Comparison of ENCODE assay signal across 20 cellular contexts in the genomic region with DNA sequence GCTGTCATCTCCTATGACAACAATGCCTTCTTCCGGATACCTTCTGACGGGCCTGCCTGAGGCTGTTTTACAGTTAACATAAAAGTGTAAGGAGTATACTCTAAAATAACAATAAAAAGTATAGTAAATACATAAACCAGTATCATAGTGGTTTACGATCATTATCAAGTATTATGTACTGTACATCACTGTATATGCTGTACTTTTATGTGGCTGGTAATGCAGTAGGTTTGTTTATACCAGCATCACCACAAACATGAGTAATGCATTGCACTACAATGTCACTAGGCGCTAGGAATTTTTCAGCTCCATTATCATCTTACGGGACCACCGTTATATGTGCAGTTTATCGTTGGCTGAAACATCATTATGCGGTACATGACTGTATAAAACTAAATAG.
DNase-seq lines count a peak whose midpoint lies in the region; ATAC-seq and TF ChIP-seq lines count a peak whose summit lies in the region.
"Had no signal": no experiment of that assay in that cellular context is flagged by ENCODE, and none has a peak within 500 bp of the region (broad histone marks: within the 10 kb centered on the region; RNA-seq: fewer than 3 reads in every experiment).

No MANE protein-coding gene starts in this region.

- CTCF ChIA-PET in IMR-90 (lab: Yijun Ruan, JAX): interaction anchor here (1.4 to 1.6 kb wide), 3 partner anchors 9 to 216 kb away, joined by 3 to 5 read pairs (median 3); no protein-coding TSS in a partner anchor

- no peak overlapping the region for H3K4me2 ChIP-seq in IMR-90 (ENCODE audit: low read depth, low read length)

- H3K18ac ChIP-seq in IMR-90 (ENCODE audit: low read depth, low read length): no peak overlapping the region

- 0 out of 2 replicates have a peak, but pooled peaks have one; percentile 12 for ATAC-seq in IMR-90 (ENCODE audit: low read depth)
- no peak for ATAC-seq in GM19463 (IDR thresholded peaks at IDR 0.05; ENCODE audit: unreplicated experiment)
- no peak for ATAC-seq in GM19351 (IDR thresholded peaks at IDR 0.05; ENCODE audit: unreplicated experiment)
- no peak for ATAC-seq in left cardiac atrium
- ATAC-seq: CD8-positive, alpha-beta T cell; HCT116 had no signal

- no peak overlapping the region for H3K14ac ChIP-seq in IMR-90 (replicated peaks; ENCODE audit: low read depth, low read length)

- no peak overlapping the region for H3K4ac ChIP-seq in IMR-90 (ENCODE audit: low read depth, low read length)

- intact Hi-C loops in IMR-90 (cut with micrococcal nuclease) (no loop called here), left cardiac atrium (cut with DNase I) (loop anchor here in 1 of 2 donors (10.0 kb wide), 1 partner anchor 192 kb away; no protein-coding TSS in a partner anchor)

- BruUV-seq in IMR-90 (replicated peaks; lab: Mats Ljungman, UMichigan): no TSS peak

- in situ Hi-C loops in IMR-90 (cut with MboI; ENCODE audit: low sequenced_read_pairs): no loop called here

- H3K79me1 ChIP-seq in IMR-90 (ENCODE audit: low read depth in 1 of 2, low read length in 2 of 2): no peaks in the 10 kb centered on the region

- no peak for TF ChIP-seq CTCF in IMR-90 (conservative IDR thresholded peaks at IDR 0.05; ENCODE audit: low read depth, low read length)

- no peak overlapping the region for H2AFZ ChIP-seq in IMR-90 (replicated peaks; ENCODE audit: low read length, poor library complexity)

- peaks cover 12% of the 10 kb centered on the region; the same call in 1 of the 2 replicates for H3K9me1 ChIP-seq in IMR-90 (ENCODE audit: insufficient read depth, low read length)

- H3K4me3 ChIP-seq in IMR-90 (ENCODE audit: insufficient read depth, low read depth, low read length): no peak overlapping the region
- H3K4me3 ChIP-seq: MG63 had no signal

- H2AK9ac ChIP-seq in IMR-90 (replicated peaks; ENCODE audit: low read depth, low read length, poor library complexity): no peak overlapping the region

- DNase-seq in Daoy (ENCODE audit: low read depth): peak; percentile 48
- peak; percentile 74 for DNase-seq in IMR-90
- peak; percentile 53 for DNase-seq in amniotic epithelial cell (ENCODE audit: low read depth)
- peak; percentile 55 for DNase-seq in iris pigment epithelial cell (ENCODE audit: low read depth)
- no peak for DNase-seq in NCI-H2029 (lab: John Stamatoyannopoulos, UW)
- no peak for DNase-seq in left cardiac atrium
- DNase-seq: CD8-positive, alpha-beta T cell; DMS79 treated with DMSO at 0.1 percent for 48 hours; KBM-7; MG63; NCI-H1105 treated with DMSO at 0.1 percent for 48 hours; NCI-H187 treated with DMSO at 0.1 percent for 48 hours; NCI-H2171 treated with DMSO at 0.1 percent for 48 hours; NCI-H510A; SIG-M5; SW 1271 had no signal

- H3K56ac ChIP-seq in IMR-90 (ENCODE audit: extremely low read depth, insufficient read depth, low read length): no peak overlapping the region

- no peaks in the 10 kb centered on the region for H3K36me3 ChIP-seq in IMR-90 (ENCODE audit: control insufficient read depth, insufficient read depth, low read length)
- H3K36me3 ChIP-seq: MG63 had no signal

- no peak overlapping the region for H4K8ac ChIP-seq in IMR-90 (ENCODE audit: low read depth in 2 of 2, low read length in 2 of 2)

- H3K27me3 ChIP-seq in IMR-90 (ENCODE audit: control insufficient read depth, insufficient read depth, low read length): peaks cover 28% of the 10 kb centered on the region
- H3K27me3 ChIP-seq: MG63 had no signal

- H2BK120ac ChIP-seq in IMR-90 (ENCODE audit: low read depth, low read length): no peak overlapping the region

- POLR2A ChIA-PET in IMR-90 (lab: Charles Lee; ENCODE audit: unreplicated experiment): no interaction called here

- no CpG with 5 or more reads among the region's 8 CpGs for WGBS in IMR-90 (ENCODE audit: extremely low coverage in 2 of 2, insufficient read length in 1 of 2), 2 experiments

- dilution Hi-C loops in IMR-90 (cut with HindIII; ENCODE audit: low sequenced_read_pairs, unreplicated experiment): no loop called here

- no peak overlapping the region for H2BK15ac ChIP-seq in IMR-90 (ENCODE audit: low read depth, low read length)

- H2BK5ac ChIP-seq in IMR-90 (ENCODE audit: low read depth, low read length, poor library complexity, severe bottlenecking): no peak overlapping the region

- H4K20me1 ChIP-seq in IMR-90 (ENCODE audit: insufficient read depth, low read length): no peaks in the 10 kb centered on the region

- no peak overlapping the region for H3K27ac ChIP-seq in IMR-90 (ENCODE audit: insufficient read depth, low read length)
- H3K27ac ChIP-seq: 22Rv1 had no signal

- H3K4me1 ChIP-seq in IMR-90 (ENCODE audit: control insufficient read depth, insufficient read depth, low read length): peaks cover 19% of the 10 kb centered on the region

- H2BK20ac ChIP-seq in IMR-90 (ENCODE audit: low read depth, low read length): no peak overlapping the region

- H3K9me3 ChIP-seq in IMR-90 (ENCODE audit: control insufficient read depth, insufficient read depth, low read length): no peaks in the 10 kb centered on the region
- H3K9me3 ChIP-seq: MG63 had no signal

- no peak overlapping the region for H3K9ac ChIP-seq in IMR-90 (ENCODE audit: low read depth, low read length)

- H4K91ac ChIP-seq in IMR-90 (ENCODE audit: insufficient read depth, low read depth, low read length): no peak overlapping the region

- H4K5ac ChIP-seq in IMR-90 (ENCODE audit: low read depth, low read length): no peak overlapping the region

- H3K23ac ChIP-seq in IMR-90 (ENCODE audit: low read depth, low read length): no peak overlapping the region

- TF ChIP-seq POLR2A in IMR-90 (IDR thresholded peaks at IDR 0.05; ENCODE audit: low read depth, low read length): no peak

- TF ChIP-seq RAD21 in IMR-90 (IDR thresholded peaks at IDR 0.05; ENCODE audit: low read length): no peak

- H2AK5ac ChIP-seq in IMR-90 (ENCODE audit: low read depth, low read length): 0 out of 2 replicates have a peak overlapping the region, but pooled peaks have one; percentile 5

TF ChIP-seq in IMR-90, 13 proteins besides CTCF, POLR2A, EP300 and RAD21:
- TF ChIP-seq MXI1 (IDR thresholded peaks at IDR 0.05; ENCODE audit: borderline replicate concordance, low read depth, low read length): no peak
- TF ChIP-seq BHLHE40 (IDR thresholded peaks at IDR 0.05; ENCODE audit: low read depth, low read length): peak; percentile 93
- TF ChIP-seq FOS (IDR thresholded peaks at IDR 0.05; ENCODE audit: low read depth, low read length): peak; percentile 53; the same call in 1 of the 2 replicates
TF ChIP-seq in IMR-90: peak in this region for 2.

Comparison
In these comparisons a context has a peak if more than half of its experiments do, and no peak if none do; other contexts are left out.
1. DNase-seq: peak in Daoy (single experiment), IMR-90 (single experiment), amniotic epithelial cell (single experiment) and iris pigment epithelial cell (single experiment); none in NCI-H2029 (single experiment) and left cardiac atrium (single experiment).